14 cellular contexts compared by ENCODE assay signal in the genomic region with DNA sequence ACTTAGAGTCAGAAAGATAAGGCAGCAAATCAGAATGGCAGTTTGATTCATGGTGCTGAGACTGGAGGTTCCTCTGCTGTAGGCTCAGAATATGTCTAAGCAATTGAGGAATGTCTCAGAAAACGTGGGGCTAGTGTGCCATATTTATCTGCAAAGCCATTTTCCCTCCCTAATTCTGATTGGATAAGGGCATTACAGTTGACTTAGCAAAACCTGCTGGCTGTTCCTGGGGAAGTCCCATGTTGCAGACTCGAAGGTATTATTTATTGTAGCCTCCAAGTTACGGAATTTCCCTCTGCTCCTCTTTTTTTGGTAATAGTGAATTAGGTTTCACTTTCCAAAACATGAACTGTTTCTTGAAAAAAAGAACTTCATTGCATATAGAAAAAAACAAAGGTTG. TPM values are rescaled to one million over a fixed set of nuclear protein-coding genes. Genes with fewer than 3 reads are reported as not detected.
A peak's percentile ranks its signal among the peaks of the same experiment; 100 is the strongest.
DNase-seq lines count a peak whose midpoint lies in the region; ATAC-seq and TF ChIP-seq lines count a peak whose summit lies in the region.
"Had no signal": no experiment of that assay in that cellular context is flagged by ENCODE, and none has a peak within 500 bp of the region (broad histone marks: within the 10 kb centered on the region; RNA-seq: fewer than 3 reads in every experiment).

A gene (minus strand): TSS at position 117 of the 400 bp plus-strand sequence. CDS start 66 bp downstream, at position 51.

- CTCF ChIA-PET in activated naive CD4-positive, alpha-beta T cell treated with anti-CD3 and anti-CD28 coated beads for 36 hours (lab: Charles Lee): interaction anchor here (1.4 kb wide), 1 partner anchor 28 kb away, joined by 9 read pairs; no protein-coding TSS in a partner anchor

- no peaks in the 10 kb centered on the region for H3K9me3 ChIP-seq in WERI-Rb-1 (ENCODE audit: severe bottlenecking)
- H3K9me3 ChIP-seq: gastrocnemius medialis had no signal

- intact Hi-C loops in activated naive CD4-positive, alpha-beta T cell treated with anti-CD3 and anti-CD28 coated beads for 36 hours (cut with micrococcal nuclease): loop anchor here (1.0 kb wide), 1 partner anchor 19 kb away; no protein-coding TSS in a partner anchor
- intact Hi-C loops in activated T-helper 1 cell treated with anti-CD3 and anti-CD28 coated beads, Interleukin-12 subunit alpha, Interleukin-12 subunit beta, Interleukin-2, Interleukin-4 antibody, amounts not matched to agents 30 ng/mL and 10 ng/mL and 1 ng/mL, durations not matched to agents 14 hours and 24 hours and 36 hours (cut with micrococcal nuclease): no loop called here
- intact Hi-C loops in Right ventricle myocardium superior (cut with DNase I): no loop called here

- H3K9me3 Mint-ChIP-seq in activated naive CD4-positive, alpha-beta T cell treated with anti-CD3 and anti-CD28 coated beads, Interleukin-2, amount 50 U/mL, for 72 hours: no peaks in the 10 kb centered on the region
- no peaks in the 10 kb centered on the region for H3K9me3 Mint-ChIP-seq in activated naive CD4-positive, alpha-beta T cell treated with anti-CD3 and anti-CD28 coated beads for 36 hours
- H3K9me3 Mint-ChIP-seq in activated T-helper 1 cell treated with anti-CD3 and anti-CD28 coated beads, Interleukin-12 subunit alpha, Interleukin-12 subunit beta, Interleukin-2, Interleukin-4 antibody, amounts not matched to agents 30 ng/mL and 10 ng/mL and 1 ng/mL, durations not matched to agents 14 hours and 24 hours and 36 hours: no peaks in the 10 kb centered on the region
- H3K9me3 Mint-ChIP-seq in stimulated activated naive CD8-positive, alpha-beta T cell treated with anti-CD3 and anti-CD28 coated beads, Interleukin-15, amount 100 ng/mL, for 72 hours: no peaks in the 10 kb centered on the region

- H3K36me3 Mint-ChIP-seq in activated naive CD4-positive, alpha-beta T cell treated with anti-CD3 and anti-CD28 coated beads, Interleukin-2, amount 50 U/mL, for 72 hours: no peaks in the 10 kb centered on the region
- no peaks in the 10 kb centered on the region for H3K36me3 Mint-ChIP-seq in activated naive CD4-positive, alpha-beta T cell treated with anti-CD3 and anti-CD28 coated beads for 36 hours (ENCODE audit: low read depth)
- peaks cover 3% of the 10 kb centered on the region for H3K36me3 Mint-ChIP-seq in activated T-helper 1 cell treated with anti-CD3 and anti-CD28 coated beads, Interleukin-12 subunit alpha, Interleukin-12 subunit beta, Interleukin-2, Interleukin-4 antibody, amounts not matched to agents 30 ng/mL and 10 ng/mL and 1 ng/mL, durations not matched to agents 14 hours and 24 hours and 36 hours (ENCODE audit: low read depth)

- no peaks in the 10 kb centered on the region for H3K36me3 ChIP-seq in WERI-Rb-1
- H3K36me3 ChIP-seq: gastrocnemius medialis had no signal

- peak in 1 of 2 donors; percentile 28 for ATAC-seq in activated naive CD4-positive, alpha-beta T cell treated with anti-CD3 and anti-CD28 coated beads, Interleukin-2, amount 50 U/mL, for 72 hours
- ATAC-seq in stimulated activated naive CD8-positive, alpha-beta T cell treated with anti-CD3 and anti-CD28 coated beads, Interleukin-15, amount 100 ng/mL, for 72 hours: no peak
- ATAC-seq in HG03469 (IDR thresholded peaks at IDR 0.05; ENCODE audit: unreplicated experiment): no peak
- no peak for ATAC-seq in Right ventricle myocardium superior (ENCODE audit: poor library complexity)
- ATAC-seq: gastrocnemius medialis had no signal

- H3K27me3 ChIP-seq in WERI-Rb-1 (ENCODE audit: insufficient read depth, low read depth, severe bottlenecking): no peaks in the 10 kb centered on the region
- H3K27me3 ChIP-seq: gastrocnemius medialis had no signal

- H3K27me3 Mint-ChIP-seq in activated naive CD4-positive, alpha-beta T cell treated with anti-CD3 and anti-CD28 coated beads for 36 hours (ENCODE audit: low read depth): peaks cover 8% of the 10 kb centered on the region
- H3K27me3 Mint-ChIP-seq in activated T-helper 1 cell treated with anti-CD3 and anti-CD28 coated beads, Interleukin-12 subunit alpha, Interleukin-12 subunit beta, Interleukin-2, Interleukin-4 antibody, amounts not matched to agents 30 ng/mL and 10 ng/mL and 1 ng/mL, durations not matched to agents 14 hours and 24 hours and 36 hours (ENCODE audit: insufficient read depth): no peaks in the 10 kb centered on the region
- H3K27me3 Mint-ChIP-seq in stimulated activated naive CD8-positive, alpha-beta T cell treated with anti-CD3 and anti-CD28 coated beads, Interleukin-15, amount 100 ng/mL, for 72 hours: peaks cover 11% of the 10 kb centered on the region

- no peak within 1 kb of the TSS for H3K27ac ChIP-seq in WERI-Rb-1
- H3K27ac ChIP-seq: gastrocnemius medialis, HL-60 had no signal

- no peak within 1 kb of the TSS for H3K4me3 ChIP-seq in WERI-Rb-1 (ENCODE audit: low read depth, low read length)
- H3K4me3 ChIP-seq: gastrocnemius medialis had no signal

- no peak for DNase-seq in activated naive CD4-positive, alpha-beta T cell treated with anti-CD3 and anti-CD28 coated beads, Interleukin-2, amount 50 U/mL, for 72 hours (ENCODE audit: low spot score in 2 of 2)
- DNase-seq in activated naive CD4-positive, alpha-beta T cell treated with anti-CD3 and anti-CD28 coated beads for 36 hours: no peak
- DNase-seq in activated T-helper 1 cell treated with anti-CD3 and anti-CD28 coated beads, Interleukin-12 subunit alpha, Interleukin-12 subunit beta, Interleukin-2, Interleukin-4 antibody, amounts not matched to agents 30 ng/mL and 10 ng/mL and 1 ng/mL, durations not matched to agents 14 hours and 24 hours and 36 hours (ENCODE audit: low spot score): no peak
- DNase-seq in glomerular endothelial cell (ENCODE audit: extremely low read depth, low read depth, low spot score): no peak
- no peak for DNase-seq in stimulated activated naive CD8-positive, alpha-beta T cell treated with anti-CD3 and anti-CD28 coated beads, Interleukin-15, amount 100 ng/mL, for 72 hours
- DNase-seq in Right ventricle myocardium superior: no peak
- no peak for DNase-seq in WERI-Rb-1
- DNase-seq: activated CD4-positive, CD25-positive, alpha-beta regulatory T cell; activated effector memory CD4-positive, alpha-beta T cell treated with Interleukin-2 at 50 U/mL for 16 hours; gastrocnemius medialis; occipital lobe had no signal

- peak within 1 kb of the TSS; percentile 48 to 90 for H3K27ac Mint-ChIP-seq in activated naive CD4-positive, alpha-beta T cell treated with anti-CD3 and anti-CD28 coated beads, Interleukin-2, amount 50 U/mL, for 72 hours
- no peak within 1 kb of the TSS for H3K27ac Mint-ChIP-seq in activated naive CD4-positive, alpha-beta T cell treated with anti-CD3 and anti-CD28 coated beads for 36 hours
- H3K27ac Mint-ChIP-seq in activated T-helper 1 cell treated with anti-CD3 and anti-CD28 coated beads, Interleukin-12 subunit alpha, Interleukin-12 subunit beta, Interleukin-2, Interleukin-4 antibody, amounts not matched to agents 30 ng/mL and 10 ng/mL and 1 ng/mL, durations not matched to agents 14 hours and 24 hours and 36 hours: peak within 1 kb of the TSS; percentile 24
- peak within 1 kb of the TSS; percentile 7 to 10 for H3K27ac Mint-ChIP-seq in stimulated activated naive CD8-positive, alpha-beta T cell treated with anti-CD3 and anti-CD28 coated beads, Interleukin-15, amount 100 ng/mL, for 72 hours

- no peak for TF ChIP-seq CTCF in WERI-Rb-1 (IDR thresholded peaks at IDR 0.05; ENCODE audit: low read depth, low read length)

- H3K4me3 Mint-ChIP-seq in activated naive CD4-positive, alpha-beta T cell treated with anti-CD3 and anti-CD28 coated beads for 36 hours: no peak within 1 kb of the TSS
- peak within 1 kb of the TSS; percentile 38 for H3K4me3 Mint-ChIP-seq in activated T-helper 1 cell treated with anti-CD3 and anti-CD28 coated beads, Interleukin-12 subunit alpha, Interleukin-12 subunit beta, Interleukin-2, Interleukin-4 antibody, amounts not matched to agents 30 ng/mL and 10 ng/mL and 1 ng/mL, durations not matched to agents 14 hours and 24 hours and 36 hours
- H3K4me3 Mint-ChIP-seq in stimulated activated naive CD8-positive, alpha-beta T cell treated with anti-CD3 and anti-CD28 coated beads, Interleukin-15, amount 100 ng/mL, for 72 hours: peak within 1 kb of the TSS in 1 of 2 donors; percentile 21

- peaks cover 30% of the 10 kb centered on the region for H3K4me1 Mint-ChIP-seq in activated naive CD4-positive, alpha-beta T cell treated with anti-CD3 and anti-CD28 coated beads for 36 hours (ENCODE audit: low read depth)
- peaks cover 41% of the 10 kb centered on the region for H3K4me1 Mint-ChIP-seq in activated T-helper 1 cell treated with anti-CD3 and anti-CD28 coated beads, Interleukin-12 subunit alpha, Interleukin-12 subunit beta, Interleukin-2, Interleukin-4 antibody, amounts not matched to agents 30 ng/mL and 10 ng/mL and 1 ng/mL, durations not matched to agents 14 hours and 24 hours and 36 hours (ENCODE audit: low read depth)
- H3K4me1 Mint-ChIP-seq in stimulated activated naive CD8-positive, alpha-beta T cell treated with anti-CD3 and anti-CD28 coated beads, Interleukin-15, amount 100 ng/mL, for 72 hours: peaks cover 14% of the 10 kb centered on the region

RNA-seq across cellular contexts. Expression of the gene that starts here (rescaled TPM):
- 1 to 10 TPM in 1 of 2 donors, under 1 TPM in 1; 0.20 to 1.2 TPM for total RNA-seq in activated naive CD4-positive, alpha-beta T cell treated with anti-CD3 and anti-CD28 coated beads, Interleukin-2, amount 50 U/mL, for 72 hours
- total RNA-seq in activated naive CD4-positive, alpha-beta T cell treated with anti-CD3 and anti-CD28 coated beads for 36 hours: under 1 TPM; 0.41 to 0.64 TPM
- total RNA-seq in activated T-helper 1 cell treated with anti-CD3 and anti-CD28 coated beads, Interleukin-12 subunit alpha, Interleukin-12 subunit beta, Interleukin-2, Interleukin-4 antibody, amounts not matched to agents 30 ng/mL and 10 ng/mL and 1 ng/mL, durations not matched to agents 14 hours and 24 hours and 36 hours: 6.5 and 6.6 TPM in 2 replicates
- total RNA-seq in glomerular endothelial cell (2.7 and 12.7 TPM in 2 replicates), Right ventricle myocardium superior (not detected)
- total RNA-seq: NCI-H460 had no signal
